1 cellular context compared by ENCODE assay signal in genomic region chr6:37140145-37140544, GRCh38.
TF ChIP-seq lines count a peak whose summit lies in the region.

No MANE protein-coding gene starts in this region.

TF ChIP-seq in GM23338, 12 proteins besides CTCF, POLR2A, EP300 and RAD21:
- TF ChIP-seq ZNF462 (CRISPR knock-in tag; IDR thresholded peaks at IDR 0.05) (no peak), EZH2 (IDR thresholded peaks at IDR 0.05; ENCODE audit: low read depth, unreplicated experiment) (no peak), EZH2phosphoT487 (IDR thresholded peaks at IDR 0.05; ENCODE audit: unreplicated experiment) (no peak), NANOG (IDR thresholded peaks at IDR 0.05; ENCODE audit: borderline replicate concordance) (no peak), STAT1 (IDR thresholded peaks at IDR 0.05; ENCODE audit: unreplicated experiment) (no peak), POLR2AphosphoS5 (IDR thresholded peaks at IDR 0.05; ENCODE audit: low read depth) (no peak), CREB1 (CRISPR knock-in tag; IDR thresholded peaks at IDR 0.05; ENCODE audit: low read depth) (no peak), REST (IDR thresholded peaks at IDR 0.05; ENCODE audit: unreplicated experiment) (no peak), JUNB (IDR thresholded peaks at IDR 0.05; ENCODE audit: unreplicated experiment) (no peak), ETS1 (IDR thresholded peaks at IDR 0.05) (no peak)
TF ChIP-seq in GM23338: peak in this region for 0.
